ENCODE assay signal across 8 cellular contexts in the genomic region with DNA sequence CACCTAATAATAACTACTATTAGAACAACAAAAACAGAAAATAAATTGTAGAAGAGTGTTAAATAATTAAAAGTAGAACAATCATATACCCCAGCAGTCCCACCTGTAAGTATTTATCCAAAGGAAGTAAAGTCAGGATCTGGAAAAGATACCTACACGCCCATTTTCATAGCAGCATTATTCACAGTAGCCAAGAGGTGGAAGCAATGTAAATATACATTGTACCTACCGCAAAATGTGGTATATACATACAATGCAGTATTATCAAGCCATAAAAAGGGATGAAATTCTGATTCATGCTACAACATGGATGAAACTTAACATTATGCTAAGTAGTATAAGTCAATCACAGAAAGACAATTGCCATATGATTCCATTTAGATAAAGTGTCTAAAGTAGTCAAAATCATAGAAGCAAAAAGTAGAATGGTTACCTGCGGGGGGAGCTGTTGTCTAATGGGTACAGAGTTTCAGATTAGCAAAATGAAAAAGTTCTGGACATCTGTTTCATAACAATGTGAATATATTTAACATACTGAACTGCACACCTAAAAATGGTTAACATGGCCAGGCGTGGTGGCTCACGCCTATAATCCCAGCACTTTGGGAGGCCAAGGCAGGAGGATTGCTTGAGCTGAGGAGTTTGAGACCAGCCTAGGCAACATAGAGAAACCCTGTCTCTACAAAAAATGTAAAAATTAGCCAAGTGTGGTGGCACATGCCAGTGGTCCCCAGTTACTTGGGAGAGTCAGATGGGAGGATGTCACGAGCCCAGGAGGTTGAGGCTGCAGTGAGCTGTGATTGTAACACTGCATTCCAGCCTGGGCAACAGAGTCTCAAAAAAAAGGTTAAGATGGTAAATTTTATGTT. TPM values are rescaled to one million over a fixed set of nuclear protein-coding genes. Genes with fewer than 3 reads are reported as not detected.
DNase-seq lines count a peak whose midpoint lies in the region; ATAC-seq and TF ChIP-seq lines count a peak whose summit lies in the region.
"Had no signal": no experiment of that assay in that cellular context is flagged by ENCODE, and none has a peak within 500 bp of the region (broad histone marks: within the 10 kb centered on the region; RNA-seq: fewer than 3 reads in every experiment).

No MANE protein-coding gene starts in this region.

- no peak overlapping the region for H3K4me3 Mint-ChIP-seq in stimulated activated memory B cell treated with anti-CD40 and anti-IgM and Interleukin-4, amounts not matched to agents 10 μg/mL and 1 μg/mL and 100 μg/mL, for 72 hours

- H3K27ac Mint-ChIP-seq in stimulated activated memory B cell treated with anti-CD40 and anti-IgM and Interleukin-4, amounts not matched to agents 10 μg/mL and 1 μg/mL and 100 μg/mL, for 72 hours = peak overlapping the region; percentile 8

- H3K27me3 ChIP-seq in kidney epithelial cell (ENCODE audit: control insufficient read depth, insufficient read depth, low read length) = no peaks in the 10 kb centered on the region

- peaks cover 9% of the 10 kb centered on the region for H3K4me1 Mint-ChIP-seq in stimulated activated memory B cell treated with anti-CD40 and anti-IgM and Interleukin-4, amounts not matched to agents 10 μg/mL and 1 μg/mL and 100 μg/mL, for 72 hours

- TF ChIP-seq CTCF in GM12874 (IDR thresholded peaks at IDR 0.05; ENCODE audit: insufficient read depth, low read depth, low read length) (peak; percentile 46; the same call in 1 of the 2 replicates), astrocyte of the spinal cord (IDR thresholded peaks at IDR 0.05; ENCODE audit: low read depth, low read length) (peak; percentile 68), kidney epithelial cell (IDR thresholded peaks at IDR 0.05; ENCODE audit: insufficient read depth, low read length, poor library complexity, severe bottlenecking) (peak; percentile 53)

- no peaks in the 10 kb centered on the region for H3K36me3 ChIP-seq in kidney epithelial cell (ENCODE audit: control insufficient read depth, insufficient read depth, low read length)

- in situ Hi-C loops in astrocyte of the spinal cord (cut with HindIII; ENCODE audit: low sequenced_read_pairs) = no loop called here

- H3K9me3 Mint-ChIP-seq in stimulated activated memory B cell treated with anti-CD40 and anti-IgM and Interleukin-4, amounts not matched to agents 10 μg/mL and 1 μg/mL and 100 μg/mL, for 72 hours = no peaks in the 10 kb centered on the region

- no peaks in the 10 kb centered on the region for H3K36me3 Mint-ChIP-seq in stimulated activated memory B cell treated with anti-CD40 and anti-IgM and Interleukin-4, amounts not matched to agents 10 μg/mL and 1 μg/mL and 100 μg/mL, for 72 hours

- DNase-seq in NAMALWA (ENCODE audit: low spot score) (peak; percentile 91), SW 1271 (lab: John Stamatoyannopoulos, UW) (peak; percentile 17 to 79), astrocyte of the spinal cord (ENCODE audit: low read depth, low spot score) (peak; percentile 72), kidney epithelial cell (ENCODE audit: low read depth) (no peak)

- H3K4me3 ChIP-seq in astrocyte of the spinal cord (ENCODE audit: low read depth, low read length) (no peak overlapping the region), kidney epithelial cell (ENCODE audit: low read depth, low read length) (no peak overlapping the region)

- H3K27me3 Mint-ChIP-seq in stimulated activated memory B cell treated with anti-CD40 and anti-IgM and Interleukin-4, amounts not matched to agents 10 μg/mL and 1 μg/mL and 100 μg/mL, for 72 hours = peaks cover 6% of the 10 kb centered on the region

- ATAC-seq in stimulated activated memory B cell treated with anti-CD40 and anti-IgM and Interleukin-4, amounts not matched to agents 10 μg/mL and 1 μg/mL and 100 μg/mL, for 72 hours = peak; percentile 55
- no peak for ATAC-seq in HG03521 (IDR thresholded peaks at IDR 0.05; ENCODE audit: unreplicated experiment)

RNA-seq across cellular contexts. Expression of gene TMED4, which starts 6.0 kb away (rescaled TPM):
- total RNA-seq in kidney epithelial cell = 159 and 201 TPM in 2 replicates

RNA-seq across cellular contexts. Expression of gene DDX56, which starts 14.4 kb away (rescaled TPM):
- 67.9 and 96.8 TPM in 2 replicates for total RNA-seq in kidney epithelial cell

RNA-seq across cellular contexts. Expression of gene OGDH, which starts 18.4 kb away (rescaled TPM):
- 61.2 and 65.2 TPM in 2 replicates for total RNA-seq in kidney epithelial cell

RNA-seq across cellular contexts. Expression of gene NPC1L1, which starts 46.9 kb away (rescaled TPM):
- 0.96 and 1.5 TPM in 2 replicates for total RNA-seq in kidney epithelial cell
- total RNA-seq: temporal lobe had no signal
